ENCODE assay signal across 18 cellular contexts in genomic region chr5:54881286-54882005, GRCh38.
DNase-seq lines count a peak whose midpoint lies in the region; ATAC-seq, FAIRE-seq and TF ChIP-seq lines count a peak whose summit lies in the region.
"Had no signal": no experiment of that assay in that cellular context is flagged by ENCODE, and none has a peak within 500 bp of the region (broad histone marks: within the 10 kb centered on the region; RNA-seq: fewer than 3 reads in every experiment).

No MANE protein-coding gene starts in this region.

- DNase-seq in activated CD4-positive, alpha-beta T cell treated with anti-CD3 and anti-CD28 coated beads for 48 hours: peak; percentile 36
- no peak for DNase-seq in activated CD4-positive, alpha-beta T cell treated with anti-CD3 and anti-CD28 coated beads for 1 hour
- DNase-seq in RCC 7860 (ENCODE audit: low spot score): peak; percentile 50
- peak in 1 of 2 donors; percentile 30 for DNase-seq in central memory CD8-positive, alpha-beta T cell (ENCODE audit: low spot score in 2 of 2)
- no peak for DNase-seq in smooth muscle cell (lab: John Stamatoyannopoulos, UW; ENCODE audit: unreplicated experiment)
- DNase-seq in left lung: no peak
- DNase-seq in NCI-H1694 treated with DMSO at 0.1 percent for 48 hours (lab: John Stamatoyannopoulos, UW): no peak
- DNase-seq in NCI-H526 (lab: John Stamatoyannopoulos, UW): no peak
- DNase-seq: CD4-positive, alpha-beta T cell; glutamatergic neuron; H7; kidney; mucosa of descending colon; NCI-H2107; NCI-H774; SIG-M5 had no signal

- WGBS in smooth muscle cell (ENCODE audit: low lambda C conversion rate): 66% methylated on average over 5 of the region's 5 CpGs

- intact Hi-C loops in left lung (cut with DNase I): no loop called here

- H3K4me1 Mint-ChIP-seq in central memory CD8-positive, alpha-beta T cell: peaks cover 16% of the 10 kb centered on the region

- H3K4me3 Mint-ChIP-seq in central memory CD8-positive, alpha-beta T cell: no peak overlapping the region
- H3K4me3 Mint-ChIP-seq: CD4-positive, alpha-beta T cell had no signal

- peaks cover 2% of the 10 kb centered on the region for H3K36me3 Mint-ChIP-seq in central memory CD8-positive, alpha-beta T cell (ENCODE audit: insufficient read depth)

- no peaks in the 10 kb centered on the region for H3K79me2 ChIP-seq in smooth muscle cell (ENCODE audit: low read depth)

- H3K9me3 ChIP-seq in smooth muscle cell (replicated peaks; ENCODE audit: low read depth): no peaks in the 10 kb centered on the region
- H3K9me3 ChIP-seq in left lung: no peaks in the 10 kb centered on the region
- H3K9me3 ChIP-seq: mucosa of descending colon had no signal

- no peak overlapping the region for H2AFZ ChIP-seq in smooth muscle cell (ENCODE audit: low read depth)

- H3K27ac ChIP-seq in smooth muscle cell (ENCODE audit: low read depth) (peak overlapping the region; percentile 59), left lung (no peak overlapping the region)

- no peaks in the 10 kb centered on the region for H3K36me3 ChIP-seq in smooth muscle cell (ENCODE audit: low read depth)
- H3K36me3 ChIP-seq in left lung: no peaks in the 10 kb centered on the region

- H3K4me1 ChIP-seq in smooth muscle cell (ENCODE audit: low read depth): no peaks in the 10 kb centered on the region
- peaks cover 0 to 12% of the 10 kb centered on the region in 2 donors for H3K4me1 ChIP-seq in left lung

- TF ChIP-seq CTCF in smooth muscle cell (IDR thresholded peaks at IDR 0.05; ENCODE audit: borderline replicate concordance, insufficient read depth, poor library complexity, severe bottlenecking) (no peak), left lung (IDR thresholded peaks at IDR 0.05) (no peak)

- H3K9me3 Mint-ChIP-seq in central memory CD8-positive, alpha-beta T cell: no peaks in the 10 kb centered on the region
- H3K9me3 Mint-ChIP-seq: CD4-positive, alpha-beta T cell had no signal

- no peaks in the 10 kb centered on the region for H3F3A ChIP-seq in smooth muscle cell (ENCODE audit: low read depth)

- peak; percentile 44 for FAIRE-seq in RCC 7860 (lab: Jason Lieb, UNC)
- FAIRE-seq: endometrium, GM12891, kidney had no signal

- peak; percentile 82 for ATAC-seq in central memory CD8-positive, alpha-beta T cell (replicated peaks; ENCODE audit: extremely low read depth, poor library complexity, severe bottlenecking)
- ATAC-seq in left lung: no peak
- ATAC-seq: mucosa of descending colon had no signal

- no peak overlapping the region for H3K4me2 ChIP-seq in smooth muscle cell

- no peaks in the 10 kb centered on the region for H4K20me1 ChIP-seq in smooth muscle cell (ENCODE audit: low read depth)

- peak overlapping the region; percentile 30 for H3K27ac Mint-ChIP-seq in central memory CD8-positive, alpha-beta T cell (ENCODE audit: low read depth)
- H3K27ac Mint-ChIP-seq: CD4-positive, alpha-beta T cell had no signal

- H3K9ac ChIP-seq in smooth muscle cell (ENCODE audit: low read depth): peak overlapping the region; percentile 39

- H3K27me3 ChIP-seq in smooth muscle cell (ENCODE audit: low read depth) (peaks cover 56% of the 10 kb centered on the region), left lung (peaks cover 22 to 45% of the 10 kb centered on the region in 2 donors)

- peaks cover 45% of the 10 kb centered on the region for H3K27me3 Mint-ChIP-seq in central memory CD8-positive, alpha-beta T cell

- H3K4me3 ChIP-seq in smooth muscle cell (no peak overlapping the region), left lung (no peak overlapping the region)
- H3K4me3 ChIP-seq: mucosa of descending colon had no signal

Comparison
In these comparisons a context has a peak if more than half of its experiments do, and no peak if none do; other contexts are left out.
1. DNase-seq: peak in activated CD4-positive, alpha-beta T cell treated with anti-CD3 and anti-CD28 coated beads for 48 hours (single experiment) and RCC 7860 (single experiment); none in activated CD4-positive, alpha-beta T cell treated with anti-CD3 and anti-CD28 coated beads for 1 hour (single experiment), smooth muscle cell (single experiment), left lung (0 of 2), NCI-H1694 treated with DMSO at 0.1 percent for 48 hours (single experiment) and NCI-H526 (0 of 2).